Comparison of ENCODE assay signal across 9 cellular contexts in the genomic region with DNA sequence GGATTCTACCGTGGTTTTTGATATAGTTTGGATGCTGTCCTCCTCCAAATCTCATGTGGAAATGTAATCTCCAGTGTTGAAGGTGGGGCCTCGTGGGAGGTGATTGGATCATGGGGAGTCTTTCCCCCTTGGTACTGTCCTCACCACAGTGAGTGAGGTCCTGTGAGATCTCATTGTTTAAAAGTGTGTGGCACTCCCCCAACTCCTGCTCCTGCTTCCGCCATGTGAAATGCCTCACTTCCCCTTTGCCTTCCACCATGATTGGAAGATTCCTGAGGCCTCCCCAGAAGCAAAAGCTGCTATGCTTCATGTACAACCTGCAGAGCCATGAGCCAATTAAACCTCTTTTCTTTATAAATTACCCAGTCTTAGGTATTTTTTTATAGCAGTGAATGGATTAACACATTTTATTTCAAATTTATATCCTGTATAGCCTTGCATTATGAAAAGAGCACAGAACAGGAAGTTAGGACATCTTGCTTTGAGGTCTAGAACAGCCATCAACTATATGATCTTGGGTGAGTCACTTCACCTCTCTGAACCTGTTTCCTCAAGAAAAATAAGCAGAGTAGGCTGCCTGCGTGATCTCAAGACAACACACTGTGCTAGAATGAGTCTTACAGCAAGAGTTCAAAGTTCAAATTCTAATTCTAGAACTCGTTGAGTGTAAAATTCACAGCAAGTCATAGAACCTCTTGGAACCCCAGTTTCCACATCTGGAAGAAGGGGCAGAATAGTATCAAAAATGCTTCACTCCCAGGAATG.
A peak's percentile ranks its signal among the peaks of the same experiment; 100 is the strongest.
DNase-seq lines count a peak whose midpoint lies in the region; ATAC-seq and TF ChIP-seq lines count a peak whose summit lies in the region.
"Had no signal": no experiment of that assay in that cellular context is flagged by ENCODE, and none has a peak within 500 bp of the region (broad histone marks: within the 10 kb centered on the region; RNA-seq: fewer than 3 reads in every experiment).

No MANE protein-coding gene starts in this region.

- no peak for ATAC-seq in HG02763 (IDR thresholded peaks at IDR 0.05; ENCODE audit: unreplicated experiment)

- H3K4me1 ChIP-seq in ACC112 (ENCODE audit: control insufficient read depth, insufficient read depth, low read length, unreplicated experiment) = peaks cover 44% of the 10 kb centered on the region
- H3K4me1 ChIP-seq: sigmoid colon had no signal

- peaks cover 18% of the 10 kb centered on the region for H3K4me1 Mint-ChIP-seq in T-helper 2 cell treated with Interferon-gamma antibody and Interleukin-4, amounts not matched to agents 5 μg/mL and 100 μg/mL, for 36 hours (ENCODE audit: low read depth)

- H3K79me2 ChIP-seq in ACC112 (ENCODE audit: control insufficient read depth, insufficient read depth, low read length, unreplicated experiment) = no peaks in the 10 kb centered on the region

- no peaks in the 10 kb centered on the region for H3K27me3 Mint-ChIP-seq in T-helper 2 cell treated with Interferon-gamma antibody and Interleukin-4, amounts not matched to agents 5 μg/mL and 100 μg/mL, for 36 hours (ENCODE audit: low read depth)

- DNase-seq in HCEC 1CT = peak; percentile 97
- peak; percentile 46 for DNase-seq in T-helper 2 cell treated with Interferon-gamma antibody and Interleukin-4, amounts not matched to agents 5 μg/mL and 100 μg/mL, for 36 hours (ENCODE audit: low spot score)
- DNase-seq in fibroblast of villous mesenchyme (ENCODE audit: low read depth) = peak; percentile 91
- no peak for DNase-seq in DMS114 treated with DMSO at 0.1 percent for 48 hours (lab: John Stamatoyannopoulos, UW; ENCODE audit: unreplicated experiment)
- no peak for DNase-seq in NCI-H2196 (lab: John Stamatoyannopoulos, UW; ENCODE audit: unreplicated experiment)
- DNase-seq in NCI-H345 treated with DMSO at 0.1 percent for 48 hours (lab: John Stamatoyannopoulos, UW; ENCODE audit: unreplicated experiment) = no peak
- DNase-seq: sigmoid colon had no signal

- H3K4me3 ChIP-seq in ACC112 (ENCODE audit: low read depth, low read length) (peak overlapping the region; percentile 0), fibroblast of villous mesenchyme (ENCODE audit: low read depth, low read length) (no peak overlapping the region)
- H3K4me3 ChIP-seq: sigmoid colon had no signal

- TF ChIP-seq CTCF in fibroblast of villous mesenchyme (IDR thresholded peaks at IDR 0.05; ENCODE audit: insufficient read depth, low read depth, low read length) = no peak

- H3K4me3 Mint-ChIP-seq in T-helper 2 cell treated with Interferon-gamma antibody and Interleukin-4, amounts not matched to agents 5 μg/mL and 100 μg/mL, for 36 hours = no peak overlapping the region

- peak overlapping the region; percentile 95 for H3K27ac ChIP-seq in ACC112 (ENCODE audit: low read depth, low read length)
- H3K27ac ChIP-seq: sigmoid colon had no signal

- H3K9me3 Mint-ChIP-seq in T-helper 2 cell treated with Interferon-gamma antibody and Interleukin-4, amounts not matched to agents 5 μg/mL and 100 μg/mL, for 36 hours = peaks cover 15% of the 10 kb centered on the region

- no peaks in the 10 kb centered on the region for H3K36me3 ChIP-seq in ACC112 (ENCODE audit: insufficient read depth, low read length)
- H3K36me3 ChIP-seq: sigmoid colon had no signal

- peak overlapping the region; percentile 72 for H2AFZ ChIP-seq in ACC112 (ENCODE audit: low read length, unreplicated experiment)

- no peaks in the 10 kb centered on the region for H3K27me3 ChIP-seq in ACC112 (ENCODE audit: insufficient read depth, low read length)
- H3K27me3 ChIP-seq: sigmoid colon had no signal

- peaks cover 5% of the 10 kb centered on the region for H3K36me3 Mint-ChIP-seq in T-helper 2 cell treated with Interferon-gamma antibody and Interleukin-4, amounts not matched to agents 5 μg/mL and 100 μg/mL, for 36 hours (ENCODE audit: low read depth)

- no peak overlapping the region for H3K27ac Mint-ChIP-seq in T-helper 2 cell treated with Interferon-gamma antibody and Interleukin-4, amounts not matched to agents 5 μg/mL and 100 μg/mL, for 36 hours

Comparison
In these comparisons a context has a peak if more than half of its experiments do, and no peak if none do; other contexts are left out.
1. DNase-seq: peak in HCEC 1CT (single experiment), T-helper 2 cell treated with Interferon-gamma antibody and Interleukin-4, amounts not matched to agents 5 μg/mL and 100 μg/mL, for 36 hours (single experiment) and fibroblast of villous mesenchyme (single experiment); none in DMS114 treated with DMSO at 0.1 percent for 48 hours (single experiment), NCI-H2196 (single experiment) and NCI-H345 treated with DMSO at 0.1 percent for 48 hours (single experiment).